ENCODE assay signal across 12 cellular contexts in genomic region chr4:39931441-39931901, GRCh38. TPM values are rescaled to one million over a fixed set of nuclear protein-coding genes. Genes with fewer than 3 reads are reported as not detected.
DNase-seq lines count a peak whose midpoint lies in the region; ATAC-seq, FAIRE-seq and TF ChIP-seq lines count a peak whose summit lies in the region.
"Had no signal": no experiment of that assay in that cellular context is flagged by ENCODE, and none has a peak within 500 bp of the region (broad histone marks: within the 10 kb centered on the region; RNA-seq: fewer than 3 reads in every experiment).

No MANE protein-coding gene starts in this region.

- no peaks in the 10 kb centered on the region for H3K9me3 Mint-ChIP-seq in activated CD4-positive, alpha-beta memory T cell treated with anti-CD3 and anti-CD28 coated beads for 36 hours
- H3K9me3 Mint-ChIP-seq in natural killer cell, result no peaks in the 10 kb centered on the region

- intact Hi-C loops in activated CD4-positive, alpha-beta memory T cell treated with anti-CD3 and anti-CD28 coated beads for 36 hours (cut with micrococcal nuclease), result no loop called here
- intact Hi-C loops in natural killer cell (cut with micrococcal nuclease), result no loop called here

- H3K36me3 Mint-ChIP-seq in activated CD4-positive, alpha-beta memory T cell treated with anti-CD3 and anti-CD28 coated beads for 36 hours, result peaks cover 14% of the 10 kb centered on the region
- H3K36me3 Mint-ChIP-seq in natural killer cell, result no peaks in the 10 kb centered on the region

- H3K27me3 Mint-ChIP-seq in activated CD4-positive, alpha-beta memory T cell treated with anti-CD3 and anti-CD28 coated beads for 36 hours, result no peaks in the 10 kb centered on the region
- no peaks in the 10 kb centered on the region for H3K27me3 Mint-ChIP-seq in natural killer cell (ENCODE audit: low read depth in 2 of 2)

- peaks cover 66% of the 10 kb centered on the region for H3K4me1 Mint-ChIP-seq in activated CD4-positive, alpha-beta memory T cell treated with anti-CD3 and anti-CD28 coated beads for 36 hours (ENCODE audit: low read depth)
- peaks cover 48 to 56% of the 10 kb centered on the region in 2 donors for H3K4me1 Mint-ChIP-seq in natural killer cell

- H3K4me3 Mint-ChIP-seq in activated CD4-positive, alpha-beta memory T cell treated with anti-CD3 and anti-CD28 coated beads for 36 hours, result no peak overlapping the region
- H3K4me3 Mint-ChIP-seq in natural killer cell, result peak overlapping the region; percentile 58

- peak; percentile 47 for ATAC-seq in GM21576 (IDR thresholded peaks at IDR 0.05; ENCODE audit: unreplicated experiment)
- ATAC-seq in natural killer cell, result peak; percentile 81 to 88 (median 86)
- ATAC-seq: foreskin keratinocyte had no signal

- TF ChIP-seq CTCF in natural killer cell (IDR thresholded peaks at IDR 0.05), result no peak

- POLR2A ChIA-PET in activated CD4-positive, alpha-beta memory T cell treated with anti-CD3 and anti-CD28 coated beads for 36 hours (lab: Charles Lee), result no interaction called here

- FAIRE-seq in GM12891 (lab: Jason Lieb, UNC), result peak; percentile 60
- FAIRE-seq: urothelium cell line had no signal

- DNase-seq in GM12891 (ENCODE audit: insufficient read length, low spot score), result no peak
- peak; percentile 44 for DNase-seq in activated CD4-positive, alpha-beta memory T cell treated with anti-CD3 and anti-CD28 coated beads for 36 hours
- DNase-seq in natural killer cell, result no peak
- DNase-seq in NOMO-1 treated with dmso at 0.1 percent for 144 hours (lab: John Stamatoyannopoulos, UW; ENCODE audit: unreplicated experiment), result no peak
- no peak for DNase-seq in NCI-H69 (lab: John Stamatoyannopoulos, UW)
- no peak for DNase-seq in activated CD4-positive, alpha-beta T cell treated with anti-CD3 and anti-CD28 coated beads, Interleukin-2, amount 50 U/mL, for 4 hours
- DNase-seq: colonic mucosa, foreskin keratinocyte, KG1, NCI-H510A treated with DMSO at 0.1 percent for 48 hours had no signal

- TF ChIP-seq POLR2A in GM12891 (IDR thresholded peaks at IDR 0.05; ENCODE audit: low read depth, low read length), result no peak

- peak overlapping the region; percentile 57 for H3K27ac Mint-ChIP-seq in activated CD4-positive, alpha-beta memory T cell treated with anti-CD3 and anti-CD28 coated beads for 36 hours
- peak overlapping the region; percentile 86 to 91 for H3K27ac Mint-ChIP-seq in natural killer cell

- CTCF ChIA-PET in activated CD4-positive, alpha-beta memory T cell treated with anti-CD3 and anti-CD28 coated beads for 36 hours (lab: Charles Lee), result interaction anchor here (0.6 kb wide), 1 partner anchor 384 kb away, joined by 3 read pairs; no protein-coding TSS in a partner anchor

TF ChIP-seq in GM12891, 5 proteins besides CTCF, POLR2A, EP300 and RAD21:
- no peak for TF ChIP-seq PAX5 (IDR thresholded peaks at IDR 0.05; ENCODE audit: insufficient read depth, low read length, severe bottlenecking)
- TF ChIP-seq POLR2AphosphoS5 (IDR thresholded peaks at IDR 0.05; ENCODE audit: low read depth, low read length), result no peak
- no peak for TF ChIP-seq POU2F2 (IDR thresholded peaks at IDR 0.05; ENCODE audit: low read depth, low read length)
- TF ChIP-seq SPI1 (IDR thresholded peaks at IDR 0.05; ENCODE audit: low read depth, low read length), result no peak
- no peak for TF ChIP-seq TAF1 (IDR thresholded peaks at IDR 0.05; ENCODE audit: low read depth, low read length)

RNA-seq across cellular contexts. Expression of gene PDS5A, which starts 46.2 kb away (rescaled TPM):
- polyA plus RNA-seq in GM12891 (2012; ENCODE audit: low read depth, missing spikeins), result 23.5 TPM
- 100 to 1,000 TPM; 101 to 103 TPM for total RNA-seq in activated CD4-positive, alpha-beta memory T cell treated with anti-CD3 and anti-CD28 coated beads for 36 hours
- 10 to 100 TPM; 80.1 to 99.9 (median 99.8) TPM for total RNA-seq in natural killer cell
